Comparison of ENCODE assay signal across 8 cellular contexts in genomic region chr3:24683511-24684384, GRCh38.
DNase-seq lines count a peak whose midpoint lies in the region; ATAC-seq and TF ChIP-seq lines count a peak whose summit lies in the region.

No MANE protein-coding gene starts in this region.

- intact Hi-C loops in breast epithelium (cut with DNase I; ENCODE audit: low total_unique reads): no loop called here

- peak overlapping the region in 1 of 2 experiments; percentile 21 for H3K18ac ChIP-seq in mesenchymal stem cell (ENCODE audit: low read depth in 1 of 2, low read length in 2 of 2)

- H3K4me3 ChIP-seq in breast epithelium (no peak overlapping the region), mesenchymal stem cell (ENCODE audit: insufficient read depth in 1 of 2, low read depth in 1 of 2, low read length in 2 of 2) (no peak overlapping the region)

- no peak overlapping the region for H2AFZ ChIP-seq in mesenchymal stem cell (ENCODE audit: low read depth, low read length)

- H3K9me3 ChIP-seq in breast epithelium: no peaks in the 10 kb centered on the region
- H3K9me3 ChIP-seq in mesenchymal stem cell (ENCODE audit: control insufficient read depth, low read length): no peaks in the 10 kb centered on the region

- H2BK5ac ChIP-seq in mesenchymal stem cell (ENCODE audit: low read depth, low read length, poor library complexity, severe bottlenecking): no peak overlapping the region

- DNase-seq in NCI-H524 (lab: John Stamatoyannopoulos, UW): peak; percentile 15 to 48
- no peak for DNase-seq in NCI-H524 treated with DMSO at 0.1 percent for 48 hours (lab: John Stamatoyannopoulos, UW)
- peak; percentile 26 for DNase-seq in NCI-H1694 treated with DMSO at 0.1 percent for 48 hours (lab: John Stamatoyannopoulos, UW)
- DNase-seq in breast epithelium (ENCODE audit: low spot score in 2 of 2): no peak
- peak; percentile 83 for DNase-seq in mesenchymal stem cell
- DNase-seq in NCI-H2196 treated with DMSO at 0.1 percent for 48 hours (lab: John Stamatoyannopoulos, UW; ENCODE audit: unreplicated experiment): no peak

- H3K36me3 ChIP-seq in breast epithelium: no peaks in the 10 kb centered on the region
- H3K36me3 ChIP-seq in mesenchymal stem cell (ENCODE audit: control insufficient read depth in 1 of 2, insufficient read depth in 2 of 2, low read depth in 1 of 2, low read length in 2 of 2): no peaks in the 10 kb centered on the region

- no peak overlapping the region for H3K23ac ChIP-seq in mesenchymal stem cell (ENCODE audit: low read length in 2 of 2)

- no peaks in the 10 kb centered on the region for H3K27me3 ChIP-seq in breast epithelium
- no peaks in the 10 kb centered on the region for H3K27me3 ChIP-seq in mesenchymal stem cell (ENCODE audit: control insufficient read depth in 1 of 2, insufficient read depth in 1 of 2, low read length in 2 of 2)

- peak; percentile 54 to 72 (median 65) for TF ChIP-seq CTCF in breast epithelium (IDR thresholded peaks at IDR 0.05)

- ATAC-seq in HG03521 (IDR thresholded peaks at IDR 0.05; ENCODE audit: unreplicated experiment) (no peak), GM18870 (IDR thresholded peaks at IDR 0.05; ENCODE audit: unreplicated experiment) (no peak)

- no peak for TF ChIP-seq POLR2A in breast epithelium (IDR thresholded peaks at IDR 0.05)

- 38% methylated on average over 5 of the region's 7 CpGs for WGBS in mesenchymal stem cell

- no peak overlapping the region for H4K8ac ChIP-seq in mesenchymal stem cell (ENCODE audit: low read length)

- H3K4ac ChIP-seq in mesenchymal stem cell (ENCODE audit: low read depth in 1 of 2, low read length in 2 of 2): no peak overlapping the region

- H3K4me1 ChIP-seq in breast epithelium: no peaks in the 10 kb centered on the region
- H3K4me1 ChIP-seq in mesenchymal stem cell (ENCODE audit: control insufficient read depth, insufficient read depth, low read depth, low read length): peaks cover 11% of the 10 kb centered on the region

- H4K91ac ChIP-seq in mesenchymal stem cell (ENCODE audit: low read length): no peak overlapping the region

- H3K9ac ChIP-seq in mesenchymal stem cell (ENCODE audit: low read length): peak overlapping the region; percentile 51

- H2AK5ac ChIP-seq in mesenchymal stem cell (ENCODE audit: low read length, severe bottlenecking): no peak overlapping the region

- H3K27ac ChIP-seq in breast epithelium (no peak overlapping the region), mesenchymal stem cell (ENCODE audit: low read length, poor library complexity, severe bottlenecking) (no peak overlapping the region)

- no peak overlapping the region for H3K4me2 ChIP-seq in mesenchymal stem cell (ENCODE audit: low read length, poor library complexity, severe bottlenecking)

- no peaks in the 10 kb centered on the region for H3K79me1 ChIP-seq in mesenchymal stem cell (replicated peaks; ENCODE audit: low read length, poor library complexity, severe bottlenecking)

- no peak overlapping the region for H2BK120ac ChIP-seq in mesenchymal stem cell (ENCODE audit: low read depth, low read length)

- H2BK12ac ChIP-seq in mesenchymal stem cell (ENCODE audit: low read length in 2 of 2): no peak overlapping the region

- no peak overlapping the region for H3K14ac ChIP-seq in mesenchymal stem cell (ENCODE audit: low read length in 2 of 2)

- no peak overlapping the region for H2BK15ac ChIP-seq in mesenchymal stem cell (ENCODE audit: low read depth, poor library complexity, severe bottlenecking)

Comparison
In these comparisons a context has a peak if more than half of its experiments do, and no peak if none do; other contexts are left out.
1. DNase-seq: peak in NCI-H524 (2 of 2), NCI-H1694 treated with DMSO at 0.1 percent for 48 hours (single experiment) and mesenchymal stem cell (single experiment); none in NCI-H524 treated with DMSO at 0.1 percent for 48 hours (single experiment), breast epithelium (0 of 2) and NCI-H2196 treated with DMSO at 0.1 percent for 48 hours (single experiment).